10 cellular contexts compared by ENCODE assay signal in the genomic region with DNA sequence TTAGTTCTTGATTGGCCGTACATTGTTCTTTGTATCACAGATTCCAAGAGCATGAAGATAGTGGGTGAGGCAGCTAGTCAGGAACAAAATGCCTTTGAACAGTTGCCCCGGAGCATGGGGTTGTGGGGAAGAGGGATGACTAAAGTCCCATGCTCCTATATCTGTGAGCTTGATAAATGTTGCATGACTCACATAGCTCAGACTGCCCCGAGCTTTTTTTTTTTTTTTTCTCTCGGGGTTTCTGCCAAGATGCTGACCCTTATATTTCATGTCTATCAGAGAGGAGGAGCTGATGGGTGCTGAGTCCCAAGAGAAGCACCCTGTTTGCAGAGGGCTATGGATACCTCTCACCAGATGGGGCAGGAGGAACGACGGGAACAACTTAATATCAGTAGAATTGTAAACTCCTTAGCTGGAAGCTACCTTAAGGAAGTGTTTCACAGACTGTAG. TPM values are rescaled to one million over a fixed set of nuclear protein-coding genes. Genes with fewer than 3 reads are reported as not detected.
DNase-seq lines count a peak whose midpoint lies in the region; ATAC-seq and TF ChIP-seq lines count a peak whose summit lies in the region.
"Had no signal": no experiment of that assay in that cellular context is flagged by ENCODE, and none has a peak within 500 bp of the region (broad histone marks: within the 10 kb centered on the region; RNA-seq: fewer than 3 reads in every experiment).

No MANE protein-coding gene starts in this region.

- H3K36me3 ChIP-seq in MG63 (no peaks in the 10 kb centered on the region), mesodermal cell (ENCODE audit: control insufficient read depth, insufficient read depth, low read length) (no peaks in the 10 kb centered on the region)

- H3K4me1 ChIP-seq in mesodermal cell (ENCODE audit: control insufficient read depth, insufficient read depth, low read length, poor library complexity, severe bottlenecking), result peaks cover 3% of the 10 kb centered on the region

- H3K9me3 ChIP-seq in MG63 (no peaks in the 10 kb centered on the region), mesodermal cell (ENCODE audit: control insufficient read depth, low read length) (no peaks in the 10 kb centered on the region)

- DNase-seq in AG09309 (ENCODE audit: low read depth) (peak; percentile 77), MG63 (peak; percentile 85), dedifferentiated amniotic fluid mesenchymal stem cell (ENCODE audit: extremely low spot score) (peak; percentile 61), middle frontal gyrus (ENCODE audit: extremely low spot score, low spot score) (no peak), RPMI8226 (no peak)
- DNase-seq in activated naive CD4-positive, alpha-beta T cell (lab: John Stamatoyannopoulos, UW), result no peak
- DNase-seq: effector CD8-positive, alpha-beta T cell had no signal

- H3K4me3 ChIP-seq in AG09309 (ENCODE audit: control insufficient read depth, low read depth, low read length) (no peak overlapping the region), MG63 (no peak overlapping the region), mesodermal cell (ENCODE audit: extremely low read depth, insufficient read depth, low read length, poor library complexity, severe bottlenecking) (no peak overlapping the region)

- 62 to 69% methylated on average over 1 of the region's 6 CpGs for WGBS in mesodermal cell (ENCODE audit: insufficient coverage in 2 of 2), 2 experiments

- ATAC-seq in GM21529 (IDR thresholded peaks at IDR 0.05; ENCODE audit: unreplicated experiment), result no peak
- ATAC-seq: natural killer cell treated with Interleukin-12 subunit alpha and Interleukin-12 subunit beta and Interleukin-15 and Interleukin-18, amount 100 ng/mL, for 72 hours had no signal

- H3K27ac ChIP-seq in mesodermal cell (ENCODE audit: low read depth, low read length, severe bottlenecking), result peak overlapping the region; percentile 62

- no peaks in the 10 kb centered on the region for H3K27me3 ChIP-seq in MG63

- no peak for TF ChIP-seq CTCF in AG09309 (IDR thresholded peaks at IDR 0.05; ENCODE audit: control insufficient read depth, insufficient read depth, low read depth, low read length, missing control alignments)

RNA-seq across cellular contexts. Expression of a gene that starts 40.6 kb away (rescaled TPM):
- 18.1 and 22.6 TPM in 2 replicates for total RNA-seq in MG63 (2014; rRNA removed; shearing (Covaris generic); ENCODE audit: low replicate concordance)
- polyA plus RNA-seq in mesodermal cell (2013, experiment 1 of 2), result 144 TPM
- 142 TPM for polyA plus RNA-seq in mesodermal cell (2013, experiment 2 of 2)

Comparison
In these comparisons a context has a peak if more than half of its experiments do, and no peak if none do; other contexts are left out.
1. DNase-seq: peak in AG09309 (single experiment), MG63 (single experiment) and dedifferentiated amniotic fluid mesenchymal stem cell (single experiment); none in middle frontal gyrus (single experiment), activated naive CD4-positive, alpha-beta T cell (0 of 4) and RPMI8226 (single experiment).